In the genomic region with DNA sequence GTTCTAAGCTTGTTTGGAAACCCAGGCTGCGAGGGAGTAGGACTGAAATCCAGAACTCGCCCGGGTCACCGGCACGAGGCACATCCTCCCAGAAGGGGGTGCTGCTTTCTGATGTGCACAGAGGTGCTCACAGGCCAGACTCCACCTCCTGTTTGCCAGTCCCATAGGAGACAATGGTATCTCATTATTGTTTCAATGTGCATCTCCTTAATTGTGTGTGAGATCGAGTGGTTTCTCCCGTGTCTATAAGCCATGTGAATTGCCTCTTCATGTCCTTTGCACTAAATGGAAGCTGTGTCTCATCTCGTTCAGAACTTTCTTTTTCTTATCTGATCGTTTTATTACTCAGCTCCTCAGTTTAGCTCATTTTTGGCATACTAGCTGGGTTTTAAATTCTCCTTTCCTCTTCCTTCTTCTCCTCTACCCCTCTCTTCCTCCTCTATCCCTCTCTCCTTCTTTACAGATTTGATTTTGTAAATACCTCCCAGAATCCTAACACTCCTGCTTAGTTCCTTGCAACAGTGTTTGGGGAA, we compare ENCODE assay signal across 8 cellular contexts. TPM values are rescaled to one million over a fixed set of nuclear protein-coding genes. Genes with fewer than 3 reads are reported as not detected.
DNase-seq lines count a peak whose midpoint lies in the region; ATAC-seq and TF ChIP-seq lines count a peak whose summit lies in the region.
"Had no signal": no experiment of that assay in that cellular context is flagged by ENCODE, and none has a peak within 500 bp of the region (broad histone marks: within the 10 kb centered on the region; RNA-seq: fewer than 3 reads in every experiment).

No MANE protein-coding gene starts in this region.

- ATAC-seq in HG03097 (IDR thresholded peaks at IDR 0.05; ENCODE audit: low FRiP score, unreplicated experiment) (peak; percentile 82), GM21367 (IDR thresholded peaks at IDR 0.05; ENCODE audit: unreplicated experiment) (no peak)
- ATAC-seq: gastrocnemius medialis had no signal

- TF ChIP-seq POLR2A in Peyer's patch (IDR thresholded peaks at IDR 0.05), result no peak

- no peak overlapping the region for H3K27ac ChIP-seq in Peyer's patch
- H3K27ac ChIP-seq: gastrocnemius medialis had no signal

- H3K36me3 ChIP-seq in Peyer's patch, result no peaks in the 10 kb centered on the region
- H3K36me3 ChIP-seq: gastrocnemius medialis had no signal

- peaks cover 19% of the 10 kb centered on the region for H3K4me1 Mint-ChIP-seq in activated T-helper 1 cell treated with anti-CD3 and anti-CD28 coated beads, Interleukin-12 subunit alpha, Interleukin-12 subunit beta, Interleukin-2, Interleukin-4 antibody, amounts not matched to agents 30 ng/mL and 10 ng/mL and 1 ng/mL, durations not matched to agents 14 hours and 24 hours and 36 hours (ENCODE audit: low read depth)

- H3K27ac Mint-ChIP-seq in activated T-helper 1 cell treated with anti-CD3 and anti-CD28 coated beads, Interleukin-12 subunit alpha, Interleukin-12 subunit beta, Interleukin-2, Interleukin-4 antibody, amounts not matched to agents 30 ng/mL and 10 ng/mL and 1 ng/mL, durations not matched to agents 14 hours and 24 hours and 36 hours, result peak overlapping the region; percentile 27

- intact Hi-C loops in activated T-helper 1 cell treated with anti-CD3 and anti-CD28 coated beads, Interleukin-12 subunit alpha, Interleukin-12 subunit beta, Interleukin-2, Interleukin-4 antibody, amounts not matched to agents 30 ng/mL and 10 ng/mL and 1 ng/mL, durations not matched to agents 14 hours and 24 hours and 36 hours (cut with micrococcal nuclease), result loop anchor here (1.0 to 5.0 kb wide), 7 partner anchors 24 to 701 kb away; a partner anchor contains a TSS

- peak; percentile 94 for TF ChIP-seq CTCF in GM12873 (IDR thresholded peaks at IDR 0.05; ENCODE audit: insufficient read depth, low read depth, low read length, missing control alignments)
- peak; percentile 38 to 81 (median 68) for TF ChIP-seq CTCF in Peyer's patch (IDR thresholded peaks at IDR 0.05)

- H3K4me3 ChIP-seq in Peyer's patch, result no peak overlapping the region
- H3K4me3 ChIP-seq: gastrocnemius medialis had no signal

- H3K9me3 Mint-ChIP-seq in activated T-helper 1 cell treated with anti-CD3 and anti-CD28 coated beads, Interleukin-12 subunit alpha, Interleukin-12 subunit beta, Interleukin-2, Interleukin-4 antibody, amounts not matched to agents 30 ng/mL and 10 ng/mL and 1 ng/mL, durations not matched to agents 14 hours and 24 hours and 36 hours, result no peaks in the 10 kb centered on the region

- no peaks in the 10 kb centered on the region for H3K27me3 ChIP-seq in Peyer's patch
- H3K27me3 ChIP-seq: gastrocnemius medialis had no signal

- peaks cover 8% of the 10 kb centered on the region for H3K27me3 Mint-ChIP-seq in activated T-helper 1 cell treated with anti-CD3 and anti-CD28 coated beads, Interleukin-12 subunit alpha, Interleukin-12 subunit beta, Interleukin-2, Interleukin-4 antibody, amounts not matched to agents 30 ng/mL and 10 ng/mL and 1 ng/mL, durations not matched to agents 14 hours and 24 hours and 36 hours (ENCODE audit: insufficient read depth)

- H3K4me3 Mint-ChIP-seq in activated T-helper 1 cell treated with anti-CD3 and anti-CD28 coated beads, Interleukin-12 subunit alpha, Interleukin-12 subunit beta, Interleukin-2, Interleukin-4 antibody, amounts not matched to agents 30 ng/mL and 10 ng/mL and 1 ng/mL, durations not matched to agents 14 hours and 24 hours and 36 hours, result no peak overlapping the region

- no peaks in the 10 kb centered on the region for H3K9me3 ChIP-seq in Peyer's patch
- H3K9me3 ChIP-seq: gastrocnemius medialis had no signal

- no peaks in the 10 kb centered on the region for H3K36me3 Mint-ChIP-seq in activated T-helper 1 cell treated with anti-CD3 and anti-CD28 coated beads, Interleukin-12 subunit alpha, Interleukin-12 subunit beta, Interleukin-2, Interleukin-4 antibody, amounts not matched to agents 30 ng/mL and 10 ng/mL and 1 ng/mL, durations not matched to agents 14 hours and 24 hours and 36 hours (ENCODE audit: low read depth)

- DNase-seq in Peyer's patch (peak; percentile 76 to 91 (median 79)), germinal center (ENCODE audit: low spot score) (peak; percentile 78), putamen (ENCODE audit: low spot score) (peak; percentile 44)
- DNase-seq in activated T-helper 1 cell treated with anti-CD3 and anti-CD28 coated beads, Interleukin-12 subunit alpha, Interleukin-12 subunit beta, Interleukin-2, Interleukin-4 antibody, amounts not matched to agents 30 ng/mL and 10 ng/mL and 1 ng/mL, durations not matched to agents 14 hours and 24 hours and 36 hours (ENCODE audit: low spot score), result peak; percentile 62

- peaks cover 0 to 12% (median 0%) of the 10 kb centered on the region in 4 donors for H3K4me1 ChIP-seq in Peyer's patch
- H3K4me1 ChIP-seq: gastrocnemius medialis had no signal

RNA-seq across cellular contexts. Expression of a gene that starts 32.1 kb away (rescaled TPM):
- 10 to 100 TPM in 3 of 4 donors, 1 to 10 TPM in 1; 7.0 to 88.3 (median 15.9) TPM for total RNA-seq in Peyer's patch
- total RNA-seq in activated T-helper 1 cell treated with anti-CD3 and anti-CD28 coated beads, Interleukin-12 subunit alpha, Interleukin-12 subunit beta, Interleukin-2, Interleukin-4 antibody, amounts not matched to agents 30 ng/mL and 10 ng/mL and 1 ng/mL, durations not matched to agents 14 hours and 24 hours and 36 hours, result 100 and 109 TPM in 2 replicates

RNA-seq across cellular contexts. Expression of a gene that starts 48.8 kb away (rescaled TPM):
- 100 to 1,000 TPM in 3 of 4 donors, 10 to 100 TPM in 1; 85.0 to 257 (median 166) TPM for total RNA-seq in Peyer's patch
- not detected in 2 replicates for total RNA-seq in activated T-helper 1 cell treated with anti-CD3 and anti-CD28 coated beads, Interleukin-12 subunit alpha, Interleukin-12 subunit beta, Interleukin-2, Interleukin-4 antibody, amounts not matched to agents 30 ng/mL and 10 ng/mL and 1 ng/mL, durations not matched to agents 14 hours and 24 hours and 36 hours

Comparison
In these comparisons a context has a peak if more than half of its experiments do, and no peak if none do; other contexts are left out.
1. RNA of a gene that starts 48.8 kb away (total RNA-seq): 85.0 to 257 TPM in Peyer's patch; not detected in activated T-helper 1 cell treated with anti-CD3 and anti-CD28 coated beads, Interleukin-12 subunit alpha, Interleukin-12 subunit beta, Interleukin-2, Interleukin-4 antibody, amounts not matched to agents 30 ng/mL and 10 ng/mL and 1 ng/mL, durations not matched to agents 14 hours and 24 hours and 36 hours; every median in the first group is over 10 times any median in the second.
2. Peak in every context shown above with its lines, with median percentiles within 50 percentile points of each other: DNase-seq.